In the genomic region with DNA sequence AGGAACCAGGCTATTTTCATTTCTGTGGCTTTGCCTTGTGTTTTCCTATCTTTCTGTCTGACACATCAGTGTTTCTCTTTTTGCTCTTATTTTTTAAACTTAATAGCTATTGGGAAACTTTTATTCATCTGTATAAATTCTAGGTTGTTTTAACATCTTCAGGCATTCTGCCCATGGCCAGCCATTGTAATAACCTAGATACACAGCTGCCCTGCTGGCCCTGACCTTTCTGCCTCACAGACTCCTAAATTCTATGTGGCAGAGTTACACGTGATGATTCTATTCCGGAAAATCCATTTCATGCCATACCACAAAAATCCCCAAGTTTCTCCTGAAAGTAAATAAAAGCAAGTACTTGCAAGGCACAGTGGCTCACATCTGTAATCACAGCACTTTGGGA, we compare ENCODE assay signal across 13 cellular contexts.
A peak's percentile ranks its signal among the peaks of the same experiment; 100 is the strongest.
DNase-seq lines count a peak whose midpoint lies in the region; TF ChIP-seq lines count a peak whose summit lies in the region.
"Had no signal": no experiment of that assay in that cellular context is flagged by ENCODE, and none has a peak within 500 bp of the region (broad histone marks: within the 10 kb centered on the region; RNA-seq: fewer than 3 reads in every experiment).

No MANE protein-coding gene starts in this region.

- H3K4me3 Mint-ChIP-seq in type B pancreatic cell = no peak overlapping the region
- H3K4me3 Mint-ChIP-seq: CD4-positive, alpha-beta memory T cell; HFFc6 had no signal

- no peaks in the 10 kb centered on the region for H3K36me3 Mint-ChIP-seq in type B pancreatic cell
- H3K36me3 Mint-ChIP-seq: CD4-positive, alpha-beta memory T cell had no signal

- peaks cover 37% of the 10 kb centered on the region for H3K4me1 Mint-ChIP-seq in type B pancreatic cell (ENCODE audit: unreplicated experiment)
- H3K4me1 Mint-ChIP-seq: CD4-positive, alpha-beta memory T cell had no signal

- peak; percentile 19 for DNase-seq in RPMI7951 (ENCODE audit: low read depth)
- DNase-seq in fibroblast of peridontal ligament (ENCODE audit: extremely low read depth) = peak; percentile 52
- DNase-seq in renal cortical epithelial cell (ENCODE audit: low read depth) = peak; percentile 35
- DNase-seq in type B pancreatic cell (ENCODE audit: extremely low spot score, unreplicated experiment) = no peak
- DNase-seq in NCI-H510A (lab: John Stamatoyannopoulos, UW) = no peak
- DNase-seq in HuH-7 (ENCODE audit: low spot score) = no peak
- DNase-seq: BE2C; CD4-positive, alpha-beta memory T cell; DMS153; DMS79 treated with DMSO at 0.1 percent for 48 hours; EL; HCEC 1CT; HFFc6 had no signal

- H3K9me3 Mint-ChIP-seq in type B pancreatic cell = no peaks in the 10 kb centered on the region
- H3K9me3 Mint-ChIP-seq: HFFc6 had no signal

- H3K27me3 Mint-ChIP-seq in type B pancreatic cell = no peaks in the 10 kb centered on the region

- no peak overlapping the region for H3K27ac Mint-ChIP-seq in type B pancreatic cell
- H3K27ac Mint-ChIP-seq: CD4-positive, alpha-beta memory T cell; HFFc6 had no signal

- TF ChIP-seq CTCF in type B pancreatic cell (conservative IDR thresholded peaks at IDR 0.05) = no peak

Comparison
In these comparisons a context has a peak if more than half of its experiments do, and no peak if none do; other contexts are left out.
1. DNase-seq: peak in RPMI7951 (single experiment), fibroblast of peridontal ligament (single experiment) and renal cortical epithelial cell (single experiment); none in type B pancreatic cell (single experiment), NCI-H510A (single experiment) and HuH-7 (single experiment).